In the genomic region with DNA sequence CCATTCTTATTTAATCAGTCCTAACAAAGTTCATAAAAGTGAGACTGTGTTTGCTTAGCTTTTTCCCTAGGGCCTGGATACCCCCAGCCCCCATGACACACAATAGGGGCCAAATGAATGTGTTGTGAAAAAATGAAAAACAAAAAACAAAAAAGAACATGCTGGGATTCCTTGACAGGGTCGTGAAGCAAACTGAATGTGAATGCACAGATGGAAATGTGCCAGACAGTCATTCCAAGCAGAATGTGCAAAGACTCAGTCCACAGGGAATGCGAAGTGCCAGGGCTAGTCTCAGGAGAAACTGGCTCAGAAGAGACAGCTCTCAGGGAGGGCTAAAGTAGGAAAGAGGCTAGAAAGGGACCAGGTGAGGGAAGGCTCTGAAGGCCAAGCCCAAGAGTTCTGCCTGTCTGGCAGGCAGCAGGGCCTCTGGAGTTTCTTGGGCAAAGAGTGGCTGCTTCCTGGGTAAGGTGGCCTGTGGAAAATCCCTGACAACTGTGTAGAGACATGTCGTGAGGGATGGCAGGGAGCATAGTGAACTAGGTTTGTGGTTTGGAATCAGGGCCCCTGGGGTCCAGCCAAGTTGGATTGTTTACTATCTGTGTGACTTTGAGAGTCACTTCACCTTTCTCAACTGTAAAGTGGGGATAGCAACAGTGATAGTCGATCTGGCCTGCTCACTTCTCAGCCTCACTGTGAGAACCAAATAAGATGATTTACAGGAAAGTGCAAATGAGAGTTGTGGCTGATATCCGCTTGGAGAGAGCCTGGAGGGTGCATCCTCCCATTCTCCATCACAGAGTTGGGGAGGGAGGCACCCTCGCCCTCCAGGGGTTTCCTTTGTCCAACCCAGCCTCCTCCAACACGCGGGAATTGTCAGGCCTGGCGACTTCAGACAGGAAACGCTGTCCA, we compare ENCODE assay signal across 8 cellular contexts. TPM values are rescaled to one million over a fixed set of nuclear protein-coding genes. Genes with fewer than 3 reads are reported as not detected.
A peak's percentile ranks its signal among the peaks of the same experiment; 100 is the strongest.
DNase-seq lines count a peak whose midpoint lies in the region; ATAC-seq and TF ChIP-seq lines count a peak whose summit lies in the region.

No MANE protein-coding gene starts in this region.

- peaks cover 19% of the 10 kb centered on the region for H3K4me1 ChIP-seq in prostate gland (replicated peaks)

- peak overlapping the region; percentile 84 for H3K4me3 Mint-ChIP-seq in T-helper 1 cell treated with Interleukin-12 subunit alpha and Interleukin-12 subunit beta and Interleukin-4 antibody, amounts not matched to agents 30 μg/mL and 1 μg/mL, for 36 hours

- H3K27me3 Mint-ChIP-seq in T-helper 1 cell treated with Interleukin-12 subunit alpha and Interleukin-12 subunit beta and Interleukin-4 antibody, amounts not matched to agents 30 μg/mL and 1 μg/mL, for 36 hours (ENCODE audit: low read depth), result no peaks in the 10 kb centered on the region

- in situ Hi-C loops in KBM-7 (cut with MboI; ENCODE audit: low pct_unique_long_range_greater_than_20kb, low sequenced_read_pairs), result no loop called here

- 8% methylated on average over 10 of the region's 10 CpGs for WGBS in prostate gland

- CTCF ChIA-PET in RWPE1 (lab: Yijun Ruan, JAX), result interaction anchor here (0.5 to 3.0 kb wide), 12 partner anchors 9 to 166 kb away, joined by 3 to 27 read pairs (median 4); partner anchors contain the start of genes PBXIP1, PYGO2 and ZBTB7B

- peak overlapping the region; percentile 77 for H3K27ac Mint-ChIP-seq in T-helper 1 cell treated with Interleukin-12 subunit alpha and Interleukin-12 subunit beta and Interleukin-4 antibody, amounts not matched to agents 30 μg/mL and 1 μg/mL, for 36 hours

- H3K27ac ChIP-seq in RWPE1 (peak overlapping the region; percentile 98), prostate gland (peak overlapping the region; percentile 92 to 93)

- peaks cover 28% of the 10 kb centered on the region for H3K4me1 Mint-ChIP-seq in T-helper 1 cell treated with Interleukin-12 subunit alpha and Interleukin-12 subunit beta and Interleukin-4 antibody, amounts not matched to agents 30 μg/mL and 1 μg/mL, for 36 hours (ENCODE audit: low read depth)

- intact Hi-C loops in prostate gland (cut with DNase I), result loop anchor here (2.0 to 5.0 kb wide), 2 partner anchors 35 to 88 kb away; partner anchors contain the start of gene PYGO2
- intact Hi-C loops in left colon (cut with DNase I, micrococcal nuclease), result no loop called here

- H3K4me3 ChIP-seq in epithelial cell of esophagus (ENCODE audit: low read length) (peak overlapping the region; percentile 65), prostate gland (peak overlapping the region; percentile 71 to 74)

- H3K27me3 ChIP-seq in prostate gland (replicated peaks; ENCODE audit: insufficient read depth), result no peaks in the 10 kb centered on the region

- POLR2A ChIA-PET in RWPE1 (lab: Yijun Ruan, JAX; ENCODE audit: low non-redundant PET), result no interaction called here

- no peaks in the 10 kb centered on the region for H3K9me3 ChIP-seq in prostate gland

- ATAC-seq in left colon, result no peak

- H3K9me3 Mint-ChIP-seq in T-helper 1 cell treated with Interleukin-12 subunit alpha and Interleukin-12 subunit beta and Interleukin-4 antibody, amounts not matched to agents 30 μg/mL and 1 μg/mL, for 36 hours, result no peaks in the 10 kb centered on the region

- H3K36me3 ChIP-seq in prostate gland, result no peaks in the 10 kb centered on the region

- no peak for TF ChIP-seq POLR2A in prostate gland (IDR thresholded peaks at IDR 0.05)

- H3K36me3 Mint-ChIP-seq in T-helper 1 cell treated with Interleukin-12 subunit alpha and Interleukin-12 subunit beta and Interleukin-4 antibody, amounts not matched to agents 30 μg/mL and 1 μg/mL, for 36 hours (ENCODE audit: low read depth), result no peaks in the 10 kb centered on the region

- no peak for TF ChIP-seq CTCF in RWPE1 (conservative IDR thresholded peaks at IDR 0.05; ENCODE audit: low read depth)
- no peak for TF ChIP-seq CTCF in epithelial cell of esophagus (IDR thresholded peaks at IDR 0.05; ENCODE audit: insufficient read depth, low read depth, low read length, missing control alignments)
- no peak for TF ChIP-seq CTCF in prostate gland (IDR thresholded peaks at IDR 0.05)

- DNase-seq in T-helper 1 cell (no peak), RWPE1 (ENCODE audit: low spot score) (peak; percentile 53), epithelial cell of esophagus (ENCODE audit: low read depth) (peak; percentile 56), prostate gland (ENCODE audit: low spot score) (peak; percentile 69), left colon (no peak), KBM-7 (no peak), NCI-H146 treated with DMSO at 0.1 percent for 48 hours (lab: John Stamatoyannopoulos, UW; ENCODE audit: unreplicated experiment) (no peak)

RNA-seq across cellular contexts. Expression of gene ADAM15, which starts 1.2 kb away (rescaled TPM):
- total RNA-seq in prostate gland, result 100 to 1,000 TPM in 1 of 2 donors, 10 to 100 TPM in 1; 72.5 to 138 TPM
- 100 to 1,000 TPM in 1 of 2 donors, 10 to 100 TPM in 1; 88.9 to 160 TPM for total RNA-seq in left colon

RNA-seq across cellular contexts. Expression of gene EFNA4, which starts 13.6 kb away (rescaled TPM):
- 10 to 100 TPM; 10.3 to 23.4 TPM for total RNA-seq in prostate gland
- total RNA-seq in left colon, result 10 to 100 TPM; 23.0 to 33.5 TPM

RNA-seq across cellular contexts. Expression of gene DCST1, which starts 16.3 kb away (rescaled TPM):
- total RNA-seq in prostate gland (under 1 TPM in 1 of 2 donors, not detected in 1; 0.51 TPM), left colon (under 1 TPM in 1 of 2 donors, not detected in 1; 0.21 TPM)

RNA-seq across cellular contexts. Expression of gene DCST2, which starts 16.3 kb away (rescaled TPM):
- total RNA-seq in prostate gland, result 1 to 10 TPM; 2.3 to 5.3 TPM
- 1 to 10 TPM; 1.5 to 3.6 TPM for total RNA-seq in left colon

RNA-seq across cellular contexts. Expression of gene EFNA3, which starts 28.7 kb away (rescaled TPM):
- 1 to 10 TPM; 5.9 to 8.4 TPM for total RNA-seq in prostate gland
- total RNA-seq in left colon, result 10 to 100 TPM in 1 of 2 donors, 1 to 10 TPM in 1; 7.7 to 23.1 TPM

Comparison
In these comparisons a context has a peak if more than half of its experiments do, and no peak if none do; other contexts are left out.
1. DNase-seq: peak in RWPE1 (single experiment), epithelial cell of esophagus (single experiment) and prostate gland (single experiment); none in T-helper 1 cell (0 of 5), left colon (0 of 2), KBM-7 (single experiment) and NCI-H146 treated with DMSO at 0.1 percent for 48 hours (single experiment).